22 cellular contexts compared by ENCODE assay signal in the genomic region with DNA sequence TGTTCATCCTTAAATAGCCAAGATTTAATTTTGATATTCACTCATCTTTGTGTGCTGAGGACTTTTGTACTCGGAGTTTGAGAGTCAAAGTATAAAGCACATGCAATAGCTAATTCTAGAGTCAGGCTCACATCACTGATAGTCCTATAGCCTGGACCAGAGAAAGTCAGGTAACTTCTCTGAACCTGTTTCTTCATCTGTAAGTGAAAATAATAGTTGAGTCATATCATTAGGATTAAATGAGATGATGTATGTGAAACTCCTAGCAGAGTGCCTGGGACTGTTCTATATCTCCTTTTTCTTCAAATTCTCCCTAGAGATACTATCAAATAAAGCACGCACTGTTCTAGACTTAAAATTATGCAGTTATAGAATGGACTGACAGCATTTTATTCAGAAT. TPM values are rescaled to one million over a fixed set of nuclear protein-coding genes. Genes with fewer than 3 reads are reported as not detected.
DNase-seq lines count a peak whose midpoint lies in the region; ATAC-seq lines count a peak whose summit lies in the region.
"Had no signal": no experiment of that assay in that cellular context is flagged by ENCODE, and none has a peak within 500 bp of the region (broad histone marks: within the 10 kb centered on the region; RNA-seq: fewer than 3 reads in every experiment).

No MANE protein-coding gene starts in this region.

- H3K9me3 Mint-ChIP-seq in activated CD4-positive, alpha-beta T cell treated with anti-CD3 and anti-CD28 coated beads for 36 hours (ENCODE audit: low read depth) = no peaks in the 10 kb centered on the region
- H3K9me3 Mint-ChIP-seq in activated CD4-positive, alpha-beta T cell treated with anti-CD3 and anti-CD28 coated beads, Interleukin-2, amount 10 ng/mL, durations not matched to agents 24 days and 14 days = no peaks in the 10 kb centered on the region
- H3K9me3 Mint-ChIP-seq in activated T-cell treated with anti-CD3 and anti-CD28 coated beads, Interleukin-2, amount 50 U/mL, for 72 hours = no peaks in the 10 kb centered on the region
- H3K9me3 Mint-ChIP-seq in stimulated activated effector memory CD8-positive, alpha-beta T cell treated with anti-CD3 and anti-CD28 coated beads, Interleukin-12 subunit alpha, Interleukin-12 subunit beta, amount 100 ng/mL, for 72 hours = no peaks in the 10 kb centered on the region
- H3K9me3 Mint-ChIP-seq: CD4-positive, alpha-beta T cell; CD8-positive, alpha-beta memory T cell; GM23338; H9 had no signal

- H3K27ac Mint-ChIP-seq in activated CD4-positive, alpha-beta T cell treated with anti-CD3 and anti-CD28 coated beads for 36 hours = no peak overlapping the region
- no peak overlapping the region for H3K27ac Mint-ChIP-seq in activated CD4-positive, alpha-beta T cell treated with anti-CD3 and anti-CD28 coated beads, Interleukin-2, amount 10 ng/mL, durations not matched to agents 24 days and 14 days
- H3K27ac Mint-ChIP-seq in activated T-cell treated with anti-CD3 and anti-CD28 coated beads, Interleukin-2, amount 50 U/mL, for 72 hours = no peak overlapping the region
- H3K27ac Mint-ChIP-seq in T-helper 17 cell = peak overlapping the region; percentile 56
- no peak overlapping the region for H3K27ac Mint-ChIP-seq in stimulated activated effector memory CD8-positive, alpha-beta T cell treated with anti-CD3 and anti-CD28 coated beads, Interleukin-12 subunit alpha, Interleukin-12 subunit beta, amount 100 ng/mL, for 72 hours
- H3K27ac Mint-ChIP-seq: CD4-positive, alpha-beta T cell; CD8-positive, alpha-beta memory T cell; GM23338; H9 had no signal

- peaks cover 59% of the 10 kb centered on the region for H3K4me1 Mint-ChIP-seq in activated CD4-positive, alpha-beta T cell treated with anti-CD3 and anti-CD28 coated beads for 36 hours
- H3K4me1 Mint-ChIP-seq in activated CD4-positive, alpha-beta T cell treated with anti-CD3 and anti-CD28 coated beads, Interleukin-2, amount 10 ng/mL, durations not matched to agents 24 days and 14 days = peaks cover 38% of the 10 kb centered on the region
- H3K4me1 Mint-ChIP-seq in activated T-cell treated with anti-CD3 and anti-CD28 coated beads, Interleukin-2, amount 50 U/mL, for 72 hours (ENCODE audit: low read depth) = peaks cover 84% of the 10 kb centered on the region
- peaks cover 35% of the 10 kb centered on the region for H3K4me1 Mint-ChIP-seq in T-helper 17 cell
- H3K4me1 Mint-ChIP-seq in stimulated activated effector memory CD8-positive, alpha-beta T cell treated with anti-CD3 and anti-CD28 coated beads, Interleukin-12 subunit alpha, Interleukin-12 subunit beta, amount 100 ng/mL, for 72 hours = peaks cover 44% of the 10 kb centered on the region

- H3K36me3 Mint-ChIP-seq in activated CD4-positive, alpha-beta T cell treated with anti-CD3 and anti-CD28 coated beads for 36 hours (ENCODE audit: low read depth) = peaks cover 79% of the 10 kb centered on the region
- H3K36me3 Mint-ChIP-seq in activated CD4-positive, alpha-beta T cell treated with anti-CD3 and anti-CD28 coated beads, Interleukin-2, amount 10 ng/mL, durations not matched to agents 24 days and 14 days (ENCODE audit: low read depth) = peaks cover 63% of the 10 kb centered on the region
- peaks cover 26 to 51% of the 10 kb centered on the region in 2 donors for H3K36me3 Mint-ChIP-seq in activated T-cell treated with anti-CD3 and anti-CD28 coated beads, Interleukin-2, amount 50 U/mL, for 72 hours (ENCODE audit: insufficient read depth in 2 of 2)
- peaks cover 22% of the 10 kb centered on the region for H3K36me3 Mint-ChIP-seq in T-helper 17 cell (ENCODE audit: low read depth)
- peaks cover 78% of the 10 kb centered on the region for H3K36me3 Mint-ChIP-seq in stimulated activated effector memory CD8-positive, alpha-beta T cell treated with anti-CD3 and anti-CD28 coated beads, Interleukin-12 subunit alpha, Interleukin-12 subunit beta, amount 100 ng/mL, for 72 hours

- H3K27me3 Mint-ChIP-seq in activated CD4-positive, alpha-beta T cell treated with anti-CD3 and anti-CD28 coated beads for 36 hours = no peaks in the 10 kb centered on the region
- H3K27me3 Mint-ChIP-seq in activated CD4-positive, alpha-beta T cell treated with anti-CD3 and anti-CD28 coated beads, Interleukin-2, amount 10 ng/mL, durations not matched to agents 24 days and 14 days = no peaks in the 10 kb centered on the region
- H3K27me3 Mint-ChIP-seq in activated T-cell treated with anti-CD3 and anti-CD28 coated beads, Interleukin-2, amount 50 U/mL, for 72 hours (ENCODE audit: low read depth) = no peaks in the 10 kb centered on the region
- H3K27me3 Mint-ChIP-seq in T-helper 17 cell = no peaks in the 10 kb centered on the region
- H3K27me3 Mint-ChIP-seq: CD4-positive, alpha-beta T cell; CD8-positive, alpha-beta memory T cell had no signal

- DNase-seq in activated CD4-positive, alpha-beta T cell treated with anti-CD3 and anti-CD28 coated beads for 36 hours = no peak
- no peak for DNase-seq in activated CD4-positive, alpha-beta T cell treated with anti-CD3 and anti-CD28 coated beads, Interleukin-2, amount 10 ng/mL, durations not matched to agents 24 days and 14 days
- DNase-seq in activated T-cell treated with anti-CD3 and anti-CD28 coated beads, Interleukin-2, amount 50 U/mL, for 72 hours = no peak
- DNase-seq in activated T-cell treated with anti-CD3 and anti-CD28 coated beads, Interleukin-2, amount 50 U/mL, for 1 hour = no peak
- DNase-seq in T-helper 17 cell (no peak), DMS79 treated with DMSO at 0.1 percent for 48 hours (lab: John Stamatoyannopoulos, UW) (no peak)
- DNase-seq in stimulated activated effector memory CD8-positive, alpha-beta T cell treated with anti-CD3 and anti-CD28 coated beads, Interleukin-12 subunit alpha, Interleukin-12 subunit beta, amount 100 ng/mL, for 72 hours (ENCODE audit: low spot score in 2 of 2) = no peak
- DNase-seq: 8988T; ACHN; AML-193; BE2C; CD4-positive, alpha-beta T cell; CD8-positive, alpha-beta memory T cell; DMS 273 treated with DMSO at 0.1 percent for 48 hours; DMS79; GF-D8; H9 had no signal

- POLR2A ChIA-PET in activated CD4-positive, alpha-beta T cell treated with anti-CD3 and anti-CD28 coated beads for 36 hours (lab: Charles Lee) = interaction anchor here (0.6 to 1.0 kb wide), 2 partner anchors 10 to 17 kb away, joined by 3 to 6 read pairs; no protein-coding TSS in a partner anchor

- no peaks in the 10 kb centered on the region for H3K9me3 ChIP-seq in T-helper 17 cell (ENCODE audit: control insufficient read depth, low read length, poor library complexity, severe bottlenecking)
- H3K9me3 ChIP-seq: A549; BE2C; BLaER1 treated with 17β-estradiol and CSF1 and Interleukin-3, amounts not matched to agents 10 nM and 100 nM had no signal

- intact Hi-C loops in activated CD4-positive, alpha-beta T cell treated with anti-CD3 and anti-CD28 coated beads for 36 hours (cut with DNase I, micrococcal nuclease) = no loop called here
- intact Hi-C loops in activated CD4-positive, alpha-beta T cell treated with anti-CD3 and anti-CD28 coated beads, Interleukin-2, amount 10 ng/mL, durations not matched to agents 24 days and 14 days (cut with micrococcal nuclease) = no loop called here

- H3K4me3 Mint-ChIP-seq in activated CD4-positive, alpha-beta T cell treated with anti-CD3 and anti-CD28 coated beads for 36 hours = no peak overlapping the region
- H3K4me3 Mint-ChIP-seq in activated CD4-positive, alpha-beta T cell treated with anti-CD3 and anti-CD28 coated beads, Interleukin-2, amount 10 ng/mL, durations not matched to agents 24 days and 14 days = no peak overlapping the region
- peak overlapping the region in 1 of 2 donors; percentile 76 for H3K4me3 Mint-ChIP-seq in activated T-cell treated with anti-CD3 and anti-CD28 coated beads, Interleukin-2, amount 50 U/mL, for 72 hours
- H3K4me3 Mint-ChIP-seq in T-helper 17 cell = no peak overlapping the region
- no peak overlapping the region for H3K4me3 Mint-ChIP-seq in stimulated activated effector memory CD8-positive, alpha-beta T cell treated with anti-CD3 and anti-CD28 coated beads, Interleukin-12 subunit alpha, Interleukin-12 subunit beta, amount 100 ng/mL, for 72 hours
- H3K4me3 Mint-ChIP-seq: CD14-positive monocyte; CD4-positive, alpha-beta T cell; CD8-positive, alpha-beta memory T cell; GM23338; H9 had no signal

- CTCF ChIA-PET in activated CD4-positive, alpha-beta T cell treated with anti-CD3 and anti-CD28 coated beads for 36 hours (lab: Charles Lee) = no interaction called here

- ATAC-seq in activated CD4-positive, alpha-beta T cell treated with anti-CD3 and anti-CD28 coated beads for 36 hours = peak; percentile 48
- ATAC-seq in activated T-cell treated with anti-CD3 and anti-CD28 coated beads, Interleukin-2, amount 50 U/mL, for 72 hours (replicated peaks in 1 of 2) = peak; percentile 46 to 55
- ATAC-seq in T-helper 17 cell = no peak
- ATAC-seq in stimulated activated effector memory CD8-positive, alpha-beta T cell treated with anti-CD3 and anti-CD28 coated beads, Interleukin-12 subunit alpha, Interleukin-12 subunit beta, amount 100 ng/mL, for 72 hours = peak; percentile 32
- ATAC-seq: A549, GM23338, HCT116 had no signal

RNA-seq across cellular contexts. Expression of a gene that starts 9.0 kb away (rescaled TPM):
- total RNA-seq in activated CD4-positive, alpha-beta T cell treated with anti-CD3 and anti-CD28 coated beads for 36 hours = 10 to 100 TPM; 39.4 to 54.3 TPM
- total RNA-seq in activated CD4-positive, alpha-beta T cell treated with anti-CD3 and anti-CD28 coated beads, Interleukin-2, amount 10 ng/mL, durations not matched to agents 24 days and 14 days = 46.9 and 48.2 TPM in 2 replicates
- total RNA-seq in activated T-cell treated with anti-CD3 and anti-CD28 coated beads, Interleukin-2, amount 50 U/mL, for 72 hours = 10 to 100 TPM; 39.4 to 42.3 TPM
- 10 to 100 TPM; 10.2 to 12.1 TPM for total RNA-seq in T-helper 17 cell

RNA-seq across cellular contexts. Expression of a gene that starts 41.9 kb away (rescaled TPM):
- 10 to 100 TPM; 41.1 to 43.3 TPM for total RNA-seq in activated CD4-positive, alpha-beta T cell treated with anti-CD3 and anti-CD28 coated beads for 36 hours
- 51.4 and 52.1 TPM in 2 replicates for total RNA-seq in activated CD4-positive, alpha-beta T cell treated with anti-CD3 and anti-CD28 coated beads, Interleukin-2, amount 10 ng/mL, durations not matched to agents 24 days and 14 days
- total RNA-seq in activated T-cell treated with anti-CD3 and anti-CD28 coated beads, Interleukin-2, amount 50 U/mL, for 72 hours = 10 to 100 TPM; 66.4 to 81.5 TPM
- 10 to 100 TPM; 33.2 to 52.4 TPM for total RNA-seq in T-helper 17 cell
